ENCODE assay signal across 9 cellular contexts in genomic region chr19:18397242-18398202, GRCh38. TPM values are rescaled to one million over a fixed set of nuclear protein-coding genes. Genes with fewer than 3 reads are reported as not detected.
A peak's percentile ranks its signal among the peaks of the same experiment; 100 is the strongest.
DNase-seq lines count a peak whose midpoint lies in the region; ATAC-seq and TF ChIP-seq lines count a peak whose summit lies in the region.
"Had no signal": no experiment of that assay in that cellular context is flagged by ENCODE, and none has a peak within 500 bp of the region (broad histone marks: within the 10 kb centered on the region; RNA-seq: fewer than 3 reads in every experiment).

LRRC25 (minus strand) TSS chr19:18397622; CDS start chr19:18396963, 659 bp downstream.

- in situ Hi-C loops in GM13976 (cut with MboI; ENCODE audit: low sequenced_read_pairs, unreplicated experiment), result no loop called here

- TF ChIP-seq CTCF in GM13976 (IDR thresholded peaks at IDR 0.05; ENCODE audit: borderline replicate concordance, control extremely low read depth, extremely low read depth, insufficient read depth, missing control alignments), result no peak
- TF ChIP-seq CTCF in foreskin keratinocyte (conservative IDR thresholded peaks at IDR 0.05), result no peak
- no peak for TF ChIP-seq CTCF in mesothelial cell of epicardium (IDR thresholded peaks at IDR 0.05; ENCODE audit: unreplicated experiment)

- H3K4me1 Mint-ChIP-seq in mesothelial cell of epicardium, result peaks cover 7% of the 10 kb centered on the region

- ATAC-seq in Right ventricle myocardium superior (ENCODE audit: poor library complexity) (peak; percentile 62), foreskin keratinocyte (no peak), GM19455 (IDR thresholded peaks at IDR 0.05; ENCODE audit: unreplicated experiment) (no peak)

- H3K9ac ChIP-seq in NT2/D1 (ENCODE audit: insufficient read length, low read depth), result peak within 1 kb of the TSS; percentile 4

- H3K4me3 ChIP-seq in NT2/D1 (ENCODE audit: insufficient read length, low read depth), result no peak within 1 kb of the TSS

- intact Hi-C loops in Right ventricle myocardium superior (cut with DNase I), result no loop called here

- H3K27me3 ChIP-seq in NT2/D1 (ENCODE audit: insufficient read depth, insufficient read length) (peaks cover 6% of the 10 kb centered on the region), foreskin keratinocyte (peaks cover 21% of the 10 kb centered on the region)

- no peaks in the 10 kb centered on the region for H3K27me3 Mint-ChIP-seq in mesothelial cell of epicardium (ENCODE audit: low read depth)

- no peak within 1 kb of the TSS for H3K27ac ChIP-seq in foreskin keratinocyte

- no peaks in the 10 kb centered on the region for H3K36me3 ChIP-seq in NT2/D1 (ENCODE audit: insufficient read depth, insufficient read length, low read length)

- DNase-seq in GM13976 (ENCODE audit: low spot score), result peak; percentile 80
- DNase-seq in NT2/D1 (ENCODE audit: low read depth, low spot score), result peak; percentile 23
- peak; percentile 77 for DNase-seq in Right ventricle myocardium superior
- DNase-seq in pons (ENCODE audit: low spot score), result peak; percentile 60
- DNase-seq in foreskin keratinocyte, result no peak
- DNase-seq in mesothelial cell of epicardium (ENCODE audit: low spot score in 2 of 2, unreplicated experiment in 2 of 2), result no peak
- DNase-seq in NK-92 treated with Interleukin-12 subunit alpha and Interleukin-12 subunit beta, amount 100 ng/mL, for 24 hours (lab: John Stamatoyannopoulos, UW), result no peak

- no peaks in the 10 kb centered on the region for H3K9me3 Mint-ChIP-seq in mesothelial cell of epicardium

- no peak within 1 kb of the TSS for H3K27ac Mint-ChIP-seq in mesothelial cell of epicardium

- no peaks in the 10 kb centered on the region for H3K36me3 Mint-ChIP-seq in mesothelial cell of epicardium

- no peak within 1 kb of the TSS for H3K4me3 Mint-ChIP-seq in mesothelial cell of epicardium

- H3K4me1 ChIP-seq in NT2/D1 (ENCODE audit: insufficient read depth, insufficient read length) (peaks cover 17% of the 10 kb centered on the region), foreskin keratinocyte (peaks cover 4% of the 10 kb centered on the region)

- no peaks in the 10 kb centered on the region for H3K9me3 ChIP-seq in NT2/D1 (ENCODE audit: insufficient read depth, low read length)

RNA-seq across cellular contexts. Expression of gene LRRC25, which starts in this region (rescaled TPM):
- total RNA-seq in Right ventricle myocardium superior (3.6 TPM), foreskin keratinocyte (not detected in 2 replicates), mesothelial cell of epicardium (0.18 to 0.29 TPM in 2 of 3 replicates, not detected in the other)
- not detected in 2 replicates for polyA plus RNA-seq in foreskin keratinocyte
- total RNA-seq: T-helper 2 cell treated with Interferon-gamma antibody and Interleukin-4, amounts not matched to agents 100 ng/mL and 5 ng/mL, for 36 hours had no signal

Comparison
In these comparisons a context has a peak if more than half of its experiments do, and no peak if none do; other contexts are left out.
1. DNase-seq: peak in GM13976 (single experiment), NT2/D1 (single experiment), Right ventricle myocardium superior (single experiment) and pons (single experiment); none in foreskin keratinocyte (0 of 2), mesothelial cell of epicardium (0 of 2) and NK-92 treated with Interleukin-12 subunit alpha and Interleukin-12 subunit beta, amount 100 ng/mL, for 24 hours (single experiment).